9 cellular contexts compared by ENCODE assay signal in the genomic region with DNA sequence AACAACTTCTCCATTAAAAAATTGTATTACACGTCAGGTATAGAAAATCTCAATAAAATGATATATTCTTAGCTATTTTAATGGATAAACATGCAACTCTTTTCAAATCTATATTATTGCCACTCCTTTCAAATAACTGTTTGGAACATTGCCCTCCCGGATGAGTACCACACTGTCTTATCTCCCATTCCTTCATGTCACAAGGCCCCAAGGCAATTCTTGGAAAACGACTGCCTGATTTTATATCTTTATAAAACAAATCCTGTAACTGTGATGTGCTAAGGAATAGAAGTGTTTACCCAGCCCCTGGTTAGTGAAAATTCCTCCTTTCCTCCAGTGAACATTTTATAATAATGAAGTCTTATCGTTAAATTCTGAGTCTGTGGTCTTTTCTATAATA.
"Had no signal": no experiment of that assay in that cellular context is flagged by ENCODE, and none has a peak within 500 bp of the region (broad histone marks: within the 10 kb centered on the region; RNA-seq: fewer than 3 reads in every experiment).

No MANE protein-coding gene starts in this region.

- H2AFZ ChIP-seq: GM23248 had no signal

- H3K9ac ChIP-seq: GM23248 had no signal

- DNase-seq: GM23248, GOT3, H7, HFFc6, IMR-90, KBM-7 had no signal

- H3K4me3 ChIP-seq: GM23248, HAP-1 had no signal

- H3K9me3 ChIP-seq: HAP-1 had no signal

- FAIRE-seq: HTR-8/SVneo had no signal

- ATAC-seq: HCT116 had no signal

- H3K27ac ChIP-seq: GM23248 had no signal
